ENCODE assay signal across 30 cellular contexts in genomic region chr7:116836080-116836479, GRCh38.
"Had no signal": no experiment of that assay in that cellular context is flagged by ENCODE, and none has a peak within 500 bp of the region (broad histone marks: within the 10 kb centered on the region; RNA-seq: fewer than 3 reads in every experiment).

No MANE protein-coding gene starts in this region.

- FAIRE-seq: endometrium had no signal

- H3K4me3 ChIP-seq: adrenal gland, body of pancreas, colonic mucosa, gastroesophageal sphincter, lung, mucosa of descending colon, sigmoid colon, smooth muscle cell, stomach, thyroid gland, upper lobe of right lung had no signal

- H3K4me1 Mint-ChIP-seq: activated naive CD8-positive, alpha-beta T cell treated with anti-CD3 and anti-CD28 coated beads for 36 hours; stimulated activated memory B cell treated with anti-CD40 and anti-IgM and Interleukin-4, amounts not matched to agents 10 μg/mL and 1 μg/mL and 100 μg/mL, for 72 hours had no signal

- H3K27me3 Mint-ChIP-seq: stimulated activated memory B cell treated with anti-CD40 and anti-IgM and Interleukin-4, amounts not matched to agents 10 μg/mL and 1 μg/mL and 100 μg/mL, for 72 hours had no signal

- H3K27me3 ChIP-seq: adrenal gland, body of pancreas, colonic mucosa, gastroesophageal sphincter, sigmoid colon, stomach, thyroid gland, upper lobe of right lung had no signal

- H3K36me3 Mint-ChIP-seq: activated naive CD8-positive, alpha-beta T cell treated with anti-CD3 and anti-CD28 coated beads for 36 hours; natural killer cell treated with Interleukin-12 subunit alpha and Interleukin-12 subunit beta and Interleukin-15 and Interleukin-18, amount 100 ng/mL, for 72 hours; stimulated activated memory B cell treated with anti-CD40 and anti-IgM and Interleukin-4, amounts not matched to agents 10 μg/mL and 1 μg/mL and 100 μg/mL, for 72 hours had no signal

- ATAC-seq: body of pancreas; gastroesophageal sphincter; left lobe of liver; stimulated activated memory B cell treated with anti-CD40 and anti-IgM and Interleukin-4, amounts not matched to agents 10 μg/mL and 1 μg/mL and 100 μg/mL, for 72 hours; upper lobe of right lung had no signal

- H3K4me1 ChIP-seq: adrenal gland, body of pancreas, colonic mucosa, gastroesophageal sphincter, sigmoid colon, stomach, thyroid gland, upper lobe of right lung had no signal

- DNase-seq: activated CD4-positive, alpha-beta T cell treated with anti-CD3 and anti-CD28 coated beads for 4 hours; activated CD4-positive, alpha-beta T cell treated with anti-CD3 and anti-CD28 coated beads, Interleukin-2, amount 50 U/mL, for 4 hours; activated effector memory CD4-positive, alpha-beta T cell treated with Interleukin-2 at 50 U/mL for 16 hours; activated naive CD4-positive, alpha-beta T cell treated with Interleukin-2 at 50 U/mL for 16 hours; activated naive CD8-positive, alpha-beta T cell treated with anti-CD3 and anti-CD28 coated beads for 36 hours; activated T-cell treated with anti-CD3 and anti-CD28 coated beads for 4 hours; adrenal gland; aorta; body of pancreas; cerebellar nuclear complex; colonic mucosa; effector CD8-positive, alpha-beta T cell; head of caudate nucleus; mucosa of descending colon; posterior cingulate gyrus; sigmoid colon; stimulated activated CD4-positive, alpha-beta T cell treated with anti-CD3 and anti-CD28 coated beads, Interleukin-1b, Interleukin-23, amount 100 ng/mL, for 48 hours; stimulated activated CD4-positive, alpha-beta T cell treated with anti-CD3 and anti-CD28 coated beads, Interleukin-4, amount 100 ng/mL, for 4 hours; stimulated activated CD8-positive, alpha-beta memory T cell treated with anti-CD3 and anti-CD28 coated beads, Interleukin-4, amount 100 ng/mL, for 48 hours; stomach; T-helper 2 cell; thyroid gland; upper lobe of right lung had no signal

- H3K9me3 ChIP-seq: adrenal gland, body of pancreas, colonic mucosa, gastroesophageal sphincter, mucosa of descending colon, sigmoid colon, stomach, thyroid gland, upper lobe of right lung had no signal

- H3K9me3 Mint-ChIP-seq: activated naive CD8-positive, alpha-beta T cell treated with anti-CD3 and anti-CD28 coated beads for 36 hours; natural killer cell treated with Interleukin-12 subunit alpha and Interleukin-12 subunit beta and Interleukin-15 and Interleukin-18, amount 100 ng/mL, for 72 hours; stimulated activated memory B cell treated with anti-CD40 and anti-IgM and Interleukin-4, amounts not matched to agents 10 μg/mL and 1 μg/mL and 100 μg/mL, for 72 hours had no signal

- H3K27ac ChIP-seq: adrenal gland, body of pancreas, gastroesophageal sphincter, sigmoid colon, stomach, thyroid gland, upper lobe of right lung had no signal

- H3K4me3 Mint-ChIP-seq: activated naive CD8-positive, alpha-beta T cell treated with anti-CD3 and anti-CD28 coated beads for 36 hours; natural killer cell treated with Interleukin-12 subunit alpha and Interleukin-12 subunit beta and Interleukin-15 and Interleukin-18, amount 100 ng/mL, for 72 hours; stimulated activated memory B cell treated with anti-CD40 and anti-IgM and Interleukin-4, amounts not matched to agents 10 μg/mL and 1 μg/mL and 100 μg/mL, for 72 hours had no signal

- H3K27ac Mint-ChIP-seq: activated naive CD8-positive, alpha-beta T cell treated with anti-CD3 and anti-CD28 coated beads for 36 hours; natural killer cell treated with Interleukin-12 subunit alpha and Interleukin-12 subunit beta and Interleukin-15 and Interleukin-18, amount 100 ng/mL, for 72 hours; stimulated activated memory B cell treated with anti-CD40 and anti-IgM and Interleukin-4, amounts not matched to agents 10 μg/mL and 1 μg/mL and 100 μg/mL, for 72 hours had no signal

- H3K36me3 ChIP-seq: adrenal gland, colonic mucosa, gastroesophageal sphincter, sigmoid colon, stomach, thyroid gland, upper lobe of right lung had no signal
